ENCODE assay signal across 9 cellular contexts in genomic region chr2:152558174-152559091, GRCh38.
DNase-seq lines count a peak whose midpoint lies in the region; ATAC-seq and TF ChIP-seq lines count a peak whose summit lies in the region.
"Had no signal": no experiment of that assay in that cellular context is flagged by ENCODE, and none has a peak within 500 bp of the region (broad histone marks: within the 10 kb centered on the region; RNA-seq: fewer than 3 reads in every experiment).

No MANE protein-coding gene starts in this region.

- no peaks in the 10 kb centered on the region for H3K9me3 Mint-ChIP-seq in HFFc6

- peaks cover 58% of the 10 kb centered on the region for H3K4me1 Mint-ChIP-seq in HFFc6 (ENCODE audit: low read depth)

- H3K27ac ChIP-seq in SJSA1 (no peak overlapping the region), heart left ventricle (no peak overlapping the region), prostate gland (no peak overlapping the region), colonic mucosa (no peak overlapping the region)

- peaks cover 14% of the 10 kb centered on the region for H3K4me1 ChIP-seq in SJSA1 (replicated peaks)
- H3K4me1 ChIP-seq in heart left ventricle, result peaks cover 0 to 5% (median 0%) of the 10 kb centered on the region in 12 donors
- no peaks in the 10 kb centered on the region for H3K4me1 ChIP-seq in prostate gland (replicated peaks)
- H3K4me1 ChIP-seq in colonic mucosa, result no peaks in the 10 kb centered on the region

- TF ChIP-seq POLR2A in heart left ventricle (IDR thresholded peaks at IDR 0.05) (no peak), prostate gland (IDR thresholded peaks at IDR 0.05) (no peak)

- H3K36me3 Mint-ChIP-seq in HFFc6 (ENCODE audit: low read depth), result peaks cover 14% of the 10 kb centered on the region

- H3K9ac ChIP-seq in colonic mucosa (ENCODE audit: low read depth in 2 of 2, low read length in 2 of 2), result no peak overlapping the region

- H3K27me3 ChIP-seq in SJSA1 (replicated peaks) (no peaks in the 10 kb centered on the region), heart left ventricle (no peaks in the 10 kb centered on the region), prostate gland (replicated peaks; ENCODE audit: insufficient read depth) (no peaks in the 10 kb centered on the region), colonic mucosa (no peaks in the 10 kb centered on the region)

- ATAC-seq in heart left ventricle, result no peak

- H3K27ac Mint-ChIP-seq in HFFc6, result peak overlapping the region; percentile 77

- H3K4me3 ChIP-seq in SJSA1 (no peak overlapping the region), heart left ventricle (no peak overlapping the region), prostate gland (no peak overlapping the region), colonic mucosa (no peak overlapping the region)

- H3K4me3 Mint-ChIP-seq in HFFc6, result peak overlapping the region; percentile 66

- H3K9me3 ChIP-seq in SJSA1 (replicated peaks), result no peaks in the 10 kb centered on the region
- H3K9me3 ChIP-seq in heart left ventricle, result no peaks in the 10 kb centered on the region
- H3K9me3 ChIP-seq in prostate gland, result no peaks in the 10 kb centered on the region
- H3K9me3 ChIP-seq in colonic mucosa, result no peaks in the 10 kb centered on the region

- 89 to 95% (median 93%) methylated on average over 7 of the region's 7 CpGs for WGBS in heart left ventricle, 4 donors
- 54% methylated on average over 7 of the region's 7 CpGs for WGBS in prostate gland

- H3K27me3 Mint-ChIP-seq in HFFc6 (ENCODE audit: insufficient read depth), result peaks cover 2% of the 10 kb centered on the region

- no peaks in the 10 kb centered on the region for H3K36me3 ChIP-seq in SJSA1
- H3K36me3 ChIP-seq in heart left ventricle, result peaks cover 0 to 12% (median 0%) of the 10 kb centered on the region in 9 donors
- no peaks in the 10 kb centered on the region for H3K36me3 ChIP-seq in prostate gland
- no peaks in the 10 kb centered on the region for H3K36me3 ChIP-seq in colonic mucosa

- DNase-seq in AG08396 (ENCODE audit: low spot score) (peak; percentile 52), HFFc6 (peak; percentile 77), SJSA1 (ENCODE audit: low read depth in 1 of 2, low spot score in 2 of 2) (peak; percentile 49 to 50), hepatic stellate cell (ENCODE audit: low spot score) (peak; percentile 9), heart left ventricle (no peak), prostate gland (ENCODE audit: low spot score) (no peak), colonic mucosa (no peak), occipital lobe (lab: John Stamatoyannopoulos, UW) (no peak)
- DNase-seq: NCI-H1048 had no signal

- intact Hi-C loops in heart left ventricle (cut with DNase I) (no loop called here), prostate gland (cut with DNase I) (no loop called here), colonic mucosa (cut with DNase I) (no loop called here)

- TF ChIP-seq CTCF in HFFc6 (IDR thresholded peaks at IDR 0.05) (no peak), heart left ventricle (IDR thresholded peaks at IDR 0.05) (no peak), prostate gland (IDR thresholded peaks at IDR 0.05) (no peak), colonic mucosa (IDR thresholded peaks at IDR 0.05) (no peak)

Comparison
In these comparisons a context has a peak if more than half of its experiments do, and no peak if none do; other contexts are left out.
1. DNase-seq: peak in AG08396 (single experiment), HFFc6 (single experiment), SJSA1 (2 of 2) and hepatic stellate cell (single experiment); none in heart left ventricle (0 of 5), prostate gland (single experiment), colonic mucosa (single experiment) and occipital lobe (single experiment).